In genomic region chr13:25172303-25172630, GRCh38 we compare ENCODE assay signal across 24 cellular contexts. TPM values are rescaled to one million over a fixed set of nuclear protein-coding genes. Genes with fewer than 3 reads are reported as not detected.
A peak's percentile ranks its signal among the peaks of the same experiment; 100 is the strongest.
DNase-seq lines count a peak whose midpoint lies in the region; ATAC-seq and TF ChIP-seq lines count a peak whose summit lies in the region.
"Had no signal": no experiment of that assay in that cellular context is flagged by ENCODE, and none has a peak within 500 bp of the region (broad histone marks: within the 10 kb centered on the region; RNA-seq: fewer than 3 reads in every experiment).

No MANE protein-coding gene starts in this region.

- peaks cover 16% of the 10 kb centered on the region for H3K4me1 Mint-ChIP-seq in stimulated activated naive CD8-positive, alpha-beta T cell treated with anti-CD3 and anti-CD28 coated beads, Interleukin-15, amount 100 ng/mL, for 72 hours
- H3K4me1 Mint-ChIP-seq in activated T-helper 2 cell treated with anti-CD3 and anti-CD28 coated beads, Interferon-gamma antibody, Interleukin-2, Interleukin-4, amounts not matched to agents 10 μg/mL and 5 μg/mL and 100 μg/mL, durations not matched to agents 14 hours and 24 hours and 36 hours (ENCODE audit: low read depth) = peaks cover 10% of the 10 kb centered on the region
- H3K4me1 Mint-ChIP-seq in naive thymus-derived CD8-positive, alpha-beta T cell = peaks cover 11 to 16% (median 12%) of the 10 kb centered on the region in 4 donors

- H3K27ac Mint-ChIP-seq in stimulated activated naive CD8-positive, alpha-beta T cell treated with anti-CD3 and anti-CD28 coated beads, Interleukin-15, amount 100 ng/mL, for 72 hours = no peak overlapping the region
- no peak overlapping the region for H3K27ac Mint-ChIP-seq in activated T-helper 2 cell treated with anti-CD3 and anti-CD28 coated beads, Interferon-gamma antibody, Interleukin-2, Interleukin-4, amounts not matched to agents 10 μg/mL and 5 μg/mL and 100 μg/mL, durations not matched to agents 14 hours and 24 hours and 36 hours
- no peak overlapping the region for H3K27ac Mint-ChIP-seq in naive thymus-derived CD8-positive, alpha-beta T cell
- H3K27ac Mint-ChIP-seq: activated CD8-positive, alpha-beta T cell treated with anti-CD3 and anti-CD28 coated beads for 36 hours had no signal

- H3K36me3 ChIP-seq in neural cell (ENCODE audit: insufficient read depth, low read length) = peaks cover 9% of the 10 kb centered on the region
- H3K36me3 ChIP-seq: gastroesophageal sphincter, left lung, MG63, sigmoid colon had no signal

- H3K4me3 Mint-ChIP-seq in stimulated activated naive CD8-positive, alpha-beta T cell treated with anti-CD3 and anti-CD28 coated beads, Interleukin-15, amount 100 ng/mL, for 72 hours = peak overlapping the region; percentile 82 to 85
- H3K4me3 Mint-ChIP-seq in activated T-helper 2 cell treated with anti-CD3 and anti-CD28 coated beads, Interferon-gamma antibody, Interleukin-2, Interleukin-4, amounts not matched to agents 10 μg/mL and 5 μg/mL and 100 μg/mL, durations not matched to agents 14 hours and 24 hours and 36 hours (ENCODE audit: low read depth) = no peak overlapping the region
- H3K4me3 Mint-ChIP-seq in naive thymus-derived CD8-positive, alpha-beta T cell = peak overlapping the region in 5 of 10 donors; percentile 69 to 86 (median 70)

- H3F3A ChIP-seq in neural cell (ENCODE audit: insufficient read depth, low read length, poor library complexity, severe bottlenecking) = peaks cover 7% of the 10 kb centered on the region

- H3K27me3 ChIP-seq in dorsolateral prefrontal cortex (peaks cover 0 to 5% (median 0%) of the 10 kb centered on the region in 45 donors), neural cell (ENCODE audit: insufficient read depth, low read depth, low read length) (no peaks in the 10 kb centered on the region)

- no peak for DNase-seq in stimulated activated naive CD8-positive, alpha-beta T cell treated with anti-CD3 and anti-CD28 coated beads, Interleukin-15, amount 100 ng/mL, for 72 hours
- no peak for DNase-seq in stimulated activated naive CD8-positive, alpha-beta T cell treated with anti-CD3 and anti-CD28 coated beads, Interleukin-15, Interleukin-2, amounts not matched to agents 100 U/mL and 50 U/mL, for 24 hours
- DNase-seq in dorsolateral prefrontal cortex (no peak), iPS-NIHi11 (ENCODE audit: low spot score) (no peak)
- no peak for DNase-seq in activated T-helper 2 cell treated with anti-CD3 and anti-CD28 coated beads, Interferon-gamma antibody, Interleukin-2, Interleukin-4, amounts not matched to agents 10 μg/mL and 5 μg/mL and 100 μg/mL, durations not matched to agents 14 hours and 24 hours and 36 hours (ENCODE audit: low spot score)
- no peak for DNase-seq in activated CD4-positive, CD25-positive, alpha-beta regulatory T cell (lab: John Stamatoyannopoulos, UW)
- no peak for DNase-seq in naive thymus-derived CD8-positive, alpha-beta T cell
- DNase-seq: activated CD8-positive, alpha-beta T cell treated with anti-CD3 and anti-CD28 coated beads for 36 hours; DMS 273 treated with DMSO at 0.1 percent for 48 hours; GDM1; HCEC 1CT; left lung; MG63; NCI-H774; PC-3; SIG-M5; sigmoid colon had no signal

- H3K4me3 ChIP-seq in dorsolateral prefrontal cortex (peak overlapping the region; percentile 45 to 91 (median 76)), neural cell (ENCODE audit: low read length) (peak overlapping the region; percentile 72)

- ATAC-seq in stimulated activated naive CD8-positive, alpha-beta T cell treated with anti-CD3 and anti-CD28 coated beads, Interleukin-15, amount 100 ng/mL, for 72 hours = no peak
- no peak for ATAC-seq in stimulated activated naive CD8-positive, alpha-beta T cell treated with anti-CD3 and anti-CD28 coated beads, Interleukin-15, Interleukin-2, amounts not matched to agents 100 U/mL and 50 U/mL, for 24 hours
- no peak for ATAC-seq in naive thymus-derived CD8-positive, alpha-beta T cell
- ATAC-seq: activated CD8-positive, alpha-beta T cell treated with anti-CD3 and anti-CD28 coated beads for 36 hours; gastroesophageal sphincter; left lung; PC-3 had no signal

- peaks cover 40% of the 10 kb centered on the region for H3K79me2 ChIP-seq in neural cell (replicated peaks; ENCODE audit: insufficient read depth, low read length)

- no peaks in the 10 kb centered on the region for H3K9me3 ChIP-seq in neural cell (ENCODE audit: low read length)
- H3K9me3 ChIP-seq: gastroesophageal sphincter, left lung, MG63, sigmoid colon had no signal

- peak overlapping the region; percentile 70 for H3K4me2 ChIP-seq in neural cell (ENCODE audit: low read length)

- peak overlapping the region; percentile 86 to 100 (median 98) for H3K27ac ChIP-seq in dorsolateral prefrontal cortex
- peak overlapping the region; percentile 98 for H3K27ac ChIP-seq in neural cell (ENCODE audit: low read length)
- H3K27ac ChIP-seq: C4-2B, gastroesophageal sphincter, left lung had no signal

- POLR2A ChIA-PET in naive thymus-derived CD8-positive, alpha-beta T cell (lab: Charles Lee) = no interaction called here

- no peaks in the 10 kb centered on the region for H3K9me3 Mint-ChIP-seq in stimulated activated naive CD8-positive, alpha-beta T cell treated with anti-CD3 and anti-CD28 coated beads, Interleukin-15, amount 100 ng/mL, for 72 hours
- H3K9me3 Mint-ChIP-seq in activated T-helper 2 cell treated with anti-CD3 and anti-CD28 coated beads, Interferon-gamma antibody, Interleukin-2, Interleukin-4, amounts not matched to agents 10 μg/mL and 5 μg/mL and 100 μg/mL, durations not matched to agents 14 hours and 24 hours and 36 hours = no peaks in the 10 kb centered on the region
- H3K9me3 Mint-ChIP-seq in naive thymus-derived CD8-positive, alpha-beta T cell = peaks cover 0 to 5% (median 0%) of the 10 kb centered on the region in 9 donors
- H3K9me3 Mint-ChIP-seq: activated CD8-positive, alpha-beta T cell treated with anti-CD3 and anti-CD28 coated beads for 36 hours had no signal

- no peak for TF ChIP-seq RAD21 in neural cell (conservative IDR thresholded peaks at IDR 0.05)

- TF ChIP-seq EP300 in neural cell (conservative IDR thresholded peaks at IDR 0.05; ENCODE audit: poor library complexity, severe bottlenecking) = no peak

- peak overlapping the region; percentile 96 for H2AFZ ChIP-seq in neural cell (ENCODE audit: low read depth, low read length)

- peaks cover 86% of the 10 kb centered on the region for H3K27me3 Mint-ChIP-seq in stimulated activated naive CD8-positive, alpha-beta T cell treated with anti-CD3 and anti-CD28 coated beads, Interleukin-15, amount 100 ng/mL, for 72 hours
- H3K27me3 Mint-ChIP-seq in activated T-helper 2 cell treated with anti-CD3 and anti-CD28 coated beads, Interferon-gamma antibody, Interleukin-2, Interleukin-4, amounts not matched to agents 10 μg/mL and 5 μg/mL and 100 μg/mL, durations not matched to agents 14 hours and 24 hours and 36 hours (ENCODE audit: low read depth) = peaks cover 68% of the 10 kb centered on the region
- H3K27me3 Mint-ChIP-seq in naive thymus-derived CD8-positive, alpha-beta T cell = peaks cover 47 to 72% (median 65%) of the 10 kb centered on the region in 5 donors

- intact Hi-C loops in dorsolateral prefrontal cortex (cut with DNase I) = loop anchor here (1.0 to 10.0 kb wide), 4 partner anchors 21 to 130 kb away; partner anchors contain the start of gene NUP58 (in 1 of the 2)
- intact Hi-C loops in activated T-helper 2 cell treated with anti-CD3 and anti-CD28 coated beads, Interferon-gamma antibody, Interleukin-2, Interleukin-4, amounts not matched to agents 10 μg/mL and 5 μg/mL and 100 μg/mL, durations not matched to agents 14 hours and 24 hours and 36 hours (cut with micrococcal nuclease) = no loop called here

- no peaks in the 10 kb centered on the region for H3K36me3 Mint-ChIP-seq in activated T-helper 2 cell treated with anti-CD3 and anti-CD28 coated beads, Interferon-gamma antibody, Interleukin-2, Interleukin-4, amounts not matched to agents 10 μg/mL and 5 μg/mL and 100 μg/mL, durations not matched to agents 14 hours and 24 hours and 36 hours (ENCODE audit: low read depth)
- H3K36me3 Mint-ChIP-seq in naive thymus-derived CD8-positive, alpha-beta T cell = no peaks in the 10 kb centered on the region

- H3K9ac ChIP-seq in neural cell (ENCODE audit: low read length) = peak overlapping the region; percentile 96

- peak in 2 of 56 donors; percentile 4 to 7 for TF ChIP-seq CTCF in dorsolateral prefrontal cortex (IDR thresholded peaks at IDR 0.05 in 54 of 56, conservative IDR thresholded peaks at IDR 0.05 in 2 of 56; ENCODE audit: low read depth in 1 of 56, partially characterized antibody in 56 of 56)
- TF ChIP-seq CTCF in neural cell (IDR thresholded peaks at IDR 0.05; ENCODE audit: poor library complexity, severe bottlenecking) = no peak

- no peaks in the 10 kb centered on the region for H4K20me1 ChIP-seq in neural cell (ENCODE audit: insufficient read depth)

- no peaks in the 10 kb centered on the region for H3K9me2 ChIP-seq in neural cell (ENCODE audit: insufficient read depth, low read length)

TF ChIP-seq in neural cell, 6 proteins besides CTCF, POLR2A, EP300 and RAD21 (continues in another document):
- no peak for TF ChIP-seq TAF1 (IDR thresholded peaks at IDR 0.05; ENCODE audit: low read depth)
- no peak for TF ChIP-seq POLR2AphosphoS5 (IDR thresholded peaks at IDR 0.05)
- TF ChIP-seq EZH2 (IDR thresholded peaks at IDR 0.05; ENCODE audit: borderline replicate concordance, insufficient read depth, low read length, poor library complexity, severe bottlenecking) = no peak

RNA-seq across cellular contexts. Expression of gene AMER2, which starts 0.2 kb away (rescaled TPM):
- 100 to 1,000 TPM in 86 of 120 experiments, 10 to 100 TPM in 34; 44.5 to 389 (median 125) TPM for total RNA-seq in dorsolateral prefrontal cortex
- polyA plus RNA-seq in neural cell = 32.9 and 33.2 TPM in 2 replicates
- 99.3 and 106 TPM in 2 replicates for polyA minus RNA-seq in neural cell
- total RNA-seq in activated T-helper 2 cell treated with anti-CD3 and anti-CD28 coated beads, Interferon-gamma antibody, Interleukin-2, Interleukin-4, amounts not matched to agents 10 μg/mL and 5 μg/mL and 100 μg/mL, durations not matched to agents 14 hours and 24 hours and 36 hours = not detected in 2 replicates
- total RNA-seq in naive thymus-derived CD8-positive, alpha-beta T cell = not detected
- under 1 TPM in 1 of 3 donors, not detected in 2; 0.14 TPM for polyA plus RNA-seq in naive thymus-derived CD8-positive, alpha-beta T cell
- total RNA-seq: activated CD8-positive, alpha-beta T cell treated with anti-CD3 and anti-CD28 coated beads for 36 hours; mucosa of gallbladder; osteoblast; PC-3; T-helper 2 cell treated with Interferon-gamma antibody and Interleukin-4, amounts not matched to agents 100 ng/mL and 5 ng/mL, for 36 hours had no signal
- polyA plus RNA-seq: esophagus had no signal

Comparison
In these comparisons a context has a peak if more than half of its experiments do, and no peak if none do; other contexts are left out.
1. RNA of gene AMER2, which starts 0.2 kb away (total RNA-seq): 44.5 to 389 TPM in dorsolateral prefrontal cortex; not detected in activated T-helper 2 cell treated with anti-CD3 and anti-CD28 coated beads, Interferon-gamma antibody, Interleukin-2, Interleukin-4, amounts not matched to agents 10 μg/mL and 5 μg/mL and 100 μg/mL, durations not matched to agents 14 hours and 24 hours and 36 hours and not detected in naive thymus-derived CD8-positive, alpha-beta T cell; every median in the first group is over 10 times any median in the second.